23 cellular contexts compared by ENCODE assay signal in genomic region chr16:16158082-16158658, GRCh38.
DNase-seq lines count a peak whose midpoint lies in the region; ATAC-seq, FAIRE-seq and TF ChIP-seq lines count a peak whose summit lies in the region.
"Had no signal": no experiment of that assay in that cellular context is flagged by ENCODE, and none has a peak within 500 bp of the region (broad histone marks: within the 10 kb centered on the region; RNA-seq: fewer than 3 reads in every experiment).

No MANE protein-coding gene starts in this region.

- no peak overlapping the region for H3K56ac ChIP-seq in IMR-90 (ENCODE audit: extremely low read depth, insufficient read depth, low read length)

- in situ Hi-C loops in IMR-90 (cut with MboI; ENCODE audit: low sequenced_read_pairs) (no loop called here), K562 (cut with MboI) (no loop called here)

- no peak overlapping the region for H3K18ac ChIP-seq in IMR-90 (ENCODE audit: low read depth, low read length)

- H3K36me3 ChIP-seq in HEK293 (ENCODE audit: control insufficient read depth in 2 of 2, insufficient read depth in 1 of 2, low read length in 2 of 2) = no peaks in the 10 kb centered on the region
- peaks cover 3% of the 10 kb centered on the region; the same call in 1 of the 2 replicates for H3K36me3 ChIP-seq in IMR-90 (ENCODE audit: control insufficient read depth, insufficient read depth, low read length)
- no peaks in the 10 kb centered on the region for H3K36me3 ChIP-seq in K562 (ENCODE audit: control insufficient read depth, insufficient read depth, low read length)
- H3K36me3 ChIP-seq: BE2C, BLaER1 had no signal

- peak overlapping the region; percentile 49 for H2BK5ac ChIP-seq in IMR-90 (ENCODE audit: low read depth, low read length, poor library complexity, severe bottlenecking)

- no peaks in the 10 kb centered on the region for H3K4me1 ChIP-seq in HEK293 (ENCODE audit: control insufficient read depth, insufficient read depth, low read length)
- H3K4me1 ChIP-seq in IMR-90 (ENCODE audit: control insufficient read depth, insufficient read depth, low read length) = no peaks in the 10 kb centered on the region
- peaks cover 3 to 12% of the 10 kb centered on the region in 2 experiments; a peak in 4 of 5 replicates for H3K4me1 ChIP-seq in K562 (replicated peaks in 1 of 2; ENCODE audit: control insufficient read depth in 2 of 2, insufficient read depth in 2 of 2, low read length in 2 of 2)
- H3K4me1 ChIP-seq: BE2C, Caco-2 had no signal

- no peak overlapping the region for H4K91ac ChIP-seq in IMR-90 (ENCODE audit: insufficient read depth, low read depth, low read length)

- dilution Hi-C loops in IMR-90 (cut with HindIII; ENCODE audit: low sequenced_read_pairs, unreplicated experiment) = no loop called here

- H2AK5ac ChIP-seq in IMR-90 (ENCODE audit: low read depth, low read length) = no peak overlapping the region

- BruUV-seq in IMR-90 (replicated peaks; lab: Mats Ljungman, UMichigan) (no TSS peak), K562 (replicated peaks; lab: Mats Ljungman, UMichigan) (no TSS peak)

- H2AFZ ChIP-seq in IMR-90 (replicated peaks; ENCODE audit: low read length, poor library complexity) (no peak overlapping the region), K562 (ENCODE audit: low read depth, low read length) (no peak overlapping the region)

- no peak overlapping the region for H3K23ac ChIP-seq in IMR-90 (ENCODE audit: low read depth, low read length)

- H3K14ac ChIP-seq in IMR-90 (replicated peaks; ENCODE audit: low read depth, low read length) = no peak overlapping the region

- TF ChIP-seq EP300 in K562 (IDR thresholded peaks at IDR 0.05; ENCODE audit: low read length) = no peak

- no peak for TF ChIP-seq CTCF in HEK293 (tag by site-specific recombination; IDR thresholded peaks at IDR 0.05)
- no peak for TF ChIP-seq CTCF in IMR-90 (conservative IDR thresholded peaks at IDR 0.05; ENCODE audit: low read depth, low read length)
- TF ChIP-seq CTCF in K562 (IDR thresholded peaks at IDR 0.05 in 2 of 3, conservative IDR thresholded peaks at IDR 0.05 in 1 of 3; ENCODE audit: insufficient read depth in 2 of 3, low read depth in 1 of 3, low read length in 3 of 3) = no peak

- no peak overlapping the region for H2BK120ac ChIP-seq in IMR-90 (ENCODE audit: low read depth, low read length)

- TF ChIP-seq RAD21 in IMR-90 (IDR thresholded peaks at IDR 0.05; ENCODE audit: low read length) (no peak), K562 (CRISPR knock-in tag; conservative IDR thresholded peaks at IDR 0.05 in 1 of 2, IDR thresholded peaks at IDR 0.05 in 1 of 2) (no peak)

- no peak overlapping the region for H2BK20ac ChIP-seq in IMR-90 (ENCODE audit: low read depth, low read length)

- no peaks in the 10 kb centered on the region for H3K9me1 ChIP-seq in IMR-90 (ENCODE audit: insufficient read depth, low read length)
- no peaks in the 10 kb centered on the region for H3K9me1 ChIP-seq in K562 (ENCODE audit: control insufficient read depth, insufficient read depth, low read length)

- no peak overlapping the region for H4K8ac ChIP-seq in IMR-90 (ENCODE audit: low read depth in 2 of 2, low read length in 2 of 2)

- POLR2A ChIA-PET in HEK293 (lab: Yijun Ruan, JAX) (interaction anchor here (1.1 kb wide), 1 partner anchor 18 kb away, joined by 8 read pairs; no protein-coding TSS in a partner anchor), IMR-90 (lab: Charles Lee; ENCODE audit: unreplicated experiment) (no interaction called here), K562 (lab: Yijun Ruan, JAX) (no interaction called here)

- no peak overlapping the region for H3K4me3 ChIP-seq in HEK293 (ENCODE audit: low read depth, low read length)
- no peak overlapping the region for H3K4me3 ChIP-seq in IMR-90 (ENCODE audit: insufficient read depth, low read depth, low read length)
- no peak overlapping the region for H3K4me3 ChIP-seq in K562
- H3K4me3 ChIP-seq: BLaER1 had no signal

- no peaks in the 10 kb centered on the region; the same call in 1 of the 2 replicates for H3K27me3 ChIP-seq in IMR-90 (ENCODE audit: control insufficient read depth, insufficient read depth, low read length)
- H3K27me3 ChIP-seq in K562 (ENCODE audit: control insufficient read depth in 2 of 2, insufficient read depth in 2 of 2, low read length in 2 of 2) = peaks cover 0 to 6% of the 10 kb centered on the region in 2 experiments; a peak in 1 of 5 replicates
- H3K27me3 ChIP-seq: BE2C, BLaER1 had no signal

- no peak overlapping the region for H3K27ac ChIP-seq in HEK293 (ENCODE audit: extremely low read depth, low read depth, low read length)
- no peak overlapping the region for H3K27ac ChIP-seq in IMR-90 (ENCODE audit: insufficient read depth, low read length)
- no peak overlapping the region for H3K27ac ChIP-seq in K562 (ENCODE audit: extremely low read depth, low read depth, low read length)
- H3K27ac ChIP-seq: BLaER1 had no signal

- H3K79me1 ChIP-seq in IMR-90 (ENCODE audit: low read depth in 1 of 2, low read length in 2 of 2) = no peaks in the 10 kb centered on the region

- H3K9me3 ChIP-seq in HEK293 (ENCODE audit: control insufficient read depth, insufficient read depth, low read depth, low read length) = no peaks in the 10 kb centered on the region
- H3K9me3 ChIP-seq in IMR-90 (ENCODE audit: control insufficient read depth, insufficient read depth, low read length) = peaks cover 17% of the 10 kb centered on the region
- H3K9me3 ChIP-seq in K562 (replicated peaks; ENCODE audit: control insufficient read depth, insufficient read depth, low read depth, low read length) = no peaks in the 10 kb centered on the region
- H3K9me3 ChIP-seq: Caco-2 had no signal

- no peak overlapping the region for H2BK15ac ChIP-seq in IMR-90 (ENCODE audit: low read depth, low read length)

- H3K9ac ChIP-seq in IMR-90 (ENCODE audit: low read depth, low read length) (no peak overlapping the region), K562 (ENCODE audit: insufficient read depth in 1 of 2, low read depth in 2 of 2, low read length in 2 of 2) (no peak overlapping the region)
- H3K9ac ChIP-seq: BLaER1 had no signal

- no peak overlapping the region for H3K4ac ChIP-seq in IMR-90 (ENCODE audit: low read depth, low read length)

- H3K4me2 ChIP-seq in IMR-90 (ENCODE audit: low read depth, low read length) (no peak overlapping the region), K562 (ENCODE audit: insufficient read depth, low read length) (no peak overlapping the region)
- H3K4me2 ChIP-seq: BLaER1 had no signal

- no peak for FAIRE-seq in K562 (lab: Jason Lieb, UNC)
- FAIRE-seq: A204.1, G401.6, GM12892, GM18507, GM19239 had no signal

- H4K20me1 ChIP-seq in IMR-90 (ENCODE audit: insufficient read depth, low read length) (no peaks in the 10 kb centered on the region), K562 (replicated peaks; ENCODE audit: control insufficient read depth, insufficient read depth, low read length) (no peaks in the 10 kb centered on the region)
- H4K20me1 ChIP-seq: BLaER1 had no signal

- no peak for DNase-seq in IMR-90
- DNase-seq in K562 (ENCODE audit: extremely low read depth in 1 of 4, low spot score in 3 of 4) = no peak
- no peak for DNase-seq in COLO668 (lab: John Stamatoyannopoulos, UW; ENCODE audit: unreplicated experiment)
- DNase-seq in SKM-1 treated with dmso at 0.1 percent for 144 hours (lab: John Stamatoyannopoulos, UW; ENCODE audit: unreplicated experiment) = no peak
- DNase-seq in activated T-cell treated with anti-CD3 and anti-CD28 coated beads, Interleukin-2, amount 50 U/mL, for 1 hour = no peak
- DNase-seq: 8988T; ACHN; BE2C; C1 segment of cervical spinal cord; Caco-2; Calu3; CD4-positive, alpha-beta memory T cell; CD4-positive, CD25-positive, alpha-beta regulatory T cell; CD8-positive, alpha-beta memory T cell; DMS79 treated with DMSO at 0.1 percent for 48 hours; GF-D8 had no signal

- no peak overlapping the region for H2AK9ac ChIP-seq in IMR-90 (replicated peaks; ENCODE audit: low read depth, low read length, poor library complexity)

- WGBS in IMR-90 (ENCODE audit: extremely low coverage in 2 of 2, insufficient read length in 1 of 2), 2 experiments = 60% methylated on average over 1 of the region's 4 CpGs; no CpG with 5 or more reads in 1 of the 2 experiments
- WGBS in K562 (ENCODE audit: insufficient coverage, low coverage, missing lambda C conversion rate) = 2% methylated on average over 4 of the region's 4 CpGs

- CTCF ChIA-PET in HEK293 (lab: Yijun Ruan, JAX) = interaction anchor here (1.0 kb wide), 1 partner anchor 29 kb away, joined by 3 read pairs; no protein-coding TSS in a partner anchor
- CTCF ChIA-PET in IMR-90 (lab: Yijun Ruan, JAX) = no interaction called here
- CTCF ChIA-PET in K562 (lab: Yijun Ruan, JAX; ENCODE audit: low intra/inter-chr PET ratio) = no interaction called here

- H3K79me2 ChIP-seq in K562 (ENCODE audit: control insufficient read depth, insufficient read depth, low read length) = no peaks in the 10 kb centered on the region

- H4K5ac ChIP-seq in IMR-90 (ENCODE audit: low read depth, low read length) = no peak overlapping the region

- intact Hi-C loops in IMR-90 (cut with micrococcal nuclease) = no loop called here
- intact Hi-C loops in K562 (cut with micrococcal nuclease) = no loop called here

- ATAC-seq in IMR-90 (ENCODE audit: low read depth) (no peak), K562 (no peak)

- TF ChIP-seq POLR2A in IMR-90 (IDR thresholded peaks at IDR 0.05; ENCODE audit: low read depth, low read length) (no peak), K562 (conservative IDR thresholded peaks at IDR 0.05) (no peak)

TF ChIP-seq in HEK293, 187 proteins besides CTCF, POLR2A, EP300 and RAD21:
- TF ChIP-seq ZNF366 (tag by site-specific recombination; conservative IDR thresholded peaks at IDR 0.05) (peak; percentile 76), ZNF768 (tag by site-specific recombination; IDR thresholded peaks at IDR 0.05) (no peak), ZNF302 (tag by site-specific recombination; IDR thresholded peaks at IDR 0.05; ENCODE audit: low read depth) (no peak), REPIN1 (tag by site-specific recombination; IDR thresholded peaks at IDR 0.05; ENCODE audit: low read depth) (no peak)

TF ChIP-seq in IMR-90, 13 proteins besides CTCF, POLR2A, EP300 and RAD21 (continues in another document):
- no peak for TF ChIP-seq MXI1 (IDR thresholded peaks at IDR 0.05; ENCODE audit: borderline replicate concordance, low read depth, low read length)

TF ChIP-seq in K562, 482 proteins besides CTCF, POLR2A, EP300 and RAD21 (continues in another document):
- TF ChIP-seq HDAC2 (IDR thresholded peaks at IDR 0.05) = no peak
- no peak for TF ChIP-seq BRF2 (IDR thresholded peaks at IDR 0.05; ENCODE audit: borderline replicate concordance, insufficient read depth, insufficient read length)
- no peak for TF ChIP-seq SMAD1 (IDR thresholded peaks at IDR 0.05; ENCODE audit: low read depth, low read length, partially characterized antibody)
